In the genomic region with DNA sequence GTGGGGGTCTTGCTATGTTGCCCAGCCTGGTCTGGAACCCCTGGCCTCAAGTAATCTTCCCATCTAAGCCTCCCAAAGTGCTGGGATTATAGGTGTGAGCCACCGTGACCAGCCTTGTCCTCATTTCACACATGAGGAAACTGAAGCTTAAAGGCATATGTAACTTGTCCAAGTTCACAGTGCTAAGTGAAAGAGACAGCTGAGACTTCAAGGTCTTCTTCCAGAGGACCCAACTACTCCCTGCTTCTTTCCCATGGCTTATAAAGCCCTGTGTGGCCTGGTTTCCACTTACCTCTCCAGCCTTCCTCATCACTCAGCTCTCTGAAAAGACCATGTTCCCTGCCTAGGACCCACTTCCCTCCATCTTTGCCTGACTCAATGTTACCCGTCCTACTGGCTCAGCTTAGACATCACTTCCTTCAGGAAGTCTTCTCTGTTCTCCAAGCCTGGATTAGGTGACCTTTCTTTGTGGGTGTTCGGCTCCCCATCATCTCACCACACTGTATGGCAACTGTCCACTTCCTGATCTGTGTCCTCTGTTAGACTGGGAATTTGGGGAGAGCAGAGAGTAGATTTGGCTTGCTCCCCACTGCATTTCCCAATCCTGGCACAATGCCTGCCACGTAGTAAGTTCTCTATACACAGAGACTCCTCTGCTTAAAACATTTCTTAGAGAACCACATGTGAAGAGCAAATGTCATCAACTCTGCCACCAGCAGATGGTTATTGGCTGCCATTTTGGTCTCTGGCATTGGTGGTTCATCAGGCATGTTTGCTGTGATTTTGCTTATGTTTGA, we compare ENCODE assay signal across 23 cellular contexts. TPM values are rescaled to one million over a fixed set of nuclear protein-coding genes. Genes with fewer than 3 reads are reported as not detected.
DNase-seq lines count a peak whose midpoint lies in the region; ATAC-seq and TF ChIP-seq lines count a peak whose summit lies in the region.
"Had no signal": no experiment of that assay in that cellular context is flagged by ENCODE, and none has a peak within 500 bp of the region (broad histone marks: within the 10 kb centered on the region; RNA-seq: fewer than 3 reads in every experiment).

No MANE protein-coding gene starts in this region.

- H2AFZ ChIP-seq in ACC112 (ENCODE audit: low read length, unreplicated experiment) (peak overlapping the region; percentile 60), GM23248 (peak overlapping the region; percentile 53)
- H2AFZ ChIP-seq: neural progenitor cell had no signal

- DNase-seq in GM23248 (peak; percentile 20), cardiac fibroblast (ENCODE audit: low read depth in 2 of 2) (peak; percentile 46 to 69), right cardiac atrium (peak in 2 of 3 donors; percentile 20 to 55), coronary artery (ENCODE audit: low spot score) (no peak), brain microvascular endothelial cell (no peak), islet precursor cell (no peak)
- no peak for DNase-seq in stimulated activated CD4-positive, alpha-beta T cell treated with anti-CD3 and anti-CD28 coated beads, Interleukin-1b, Interleukin-23, amount 100 ng/mL, for 48 hours
- DNase-seq: activated CD4-positive, alpha-beta T cell treated with anti-CD3 and anti-CD28 coated beads, Interleukin-2, amount 10 ng/mL, durations not matched to agents 24 days and 14 days; activated naive CD4-positive, alpha-beta T cell treated with anti-CD3 and anti-CD28 coated beads, Interleukin-2, amount 10 ng/mL, durations not matched to agents 7 days and 5 days; amygdala; caudate nucleus; kidney; NCI-H1048; NCI-H2029; NCI-H226; NCI-H748 treated with DMSO at 0.1 percent for 48 hours; upper lobe of right lung had no signal

- H3K36me3 ChIP-seq in ACC112 (ENCODE audit: insufficient read depth, low read length) (no peaks in the 10 kb centered on the region), GM23248 (ENCODE audit: low read depth) (no peaks in the 10 kb centered on the region), brain microvascular endothelial cell (replicated peaks) (no peaks in the 10 kb centered on the region)
- H3K36me3 ChIP-seq: neural progenitor cell, upper lobe of right lung had no signal

- H3K27ac ChIP-seq in ACC112 (ENCODE audit: low read depth, low read length) (peak overlapping the region; percentile 37; the same call in 1 of the 2 replicates), GM23248 (no peak overlapping the region), right cardiac atrium (ENCODE audit: low read length) (no peak overlapping the region), coronary artery (no peak overlapping the region), brain microvascular endothelial cell (no peak overlapping the region)
- H3K27ac ChIP-seq: C4-2B, neural progenitor cell, RWPE1, upper lobe of right lung, VCaP had no signal

- peaks cover 6% of the 10 kb centered on the region for H3K4me1 ChIP-seq in ACC112 (ENCODE audit: control insufficient read depth, insufficient read depth, low read length, unreplicated experiment)
- no peaks in the 10 kb centered on the region for H3K4me1 ChIP-seq in GM23248 (ENCODE audit: insufficient read depth)
- H3K4me1 ChIP-seq in right cardiac atrium (ENCODE audit: control insufficient read depth, insufficient read depth, low read length), result no peaks in the 10 kb centered on the region
- H3K4me1 ChIP-seq: neural progenitor cell, upper lobe of right lung had no signal

- TF ChIP-seq CTCF in cardiac fibroblast (IDR thresholded peaks at IDR 0.05; ENCODE audit: low read depth, low read length) (no peak), coronary artery (IDR thresholded peaks at IDR 0.05) (no peak), brain microvascular endothelial cell (IDR thresholded peaks at IDR 0.05; ENCODE audit: low read depth, low read length, missing control alignments) (no peak)

- H3K27me3 ChIP-seq in ACC112 (ENCODE audit: insufficient read depth, low read length) (no peaks in the 10 kb centered on the region), GM23248 (replicated peaks; ENCODE audit: insufficient read depth) (no peaks in the 10 kb centered on the region), right cardiac atrium (ENCODE audit: control insufficient read depth, insufficient read depth) (no peaks in the 10 kb centered on the region), brain microvascular endothelial cell (replicated peaks) (no peaks in the 10 kb centered on the region)
- H3K27me3 ChIP-seq: neural progenitor cell, upper lobe of right lung had no signal

- ATAC-seq in right cardiac atrium, result no peak
- ATAC-seq: HCT116, upper lobe of right lung had no signal

- in situ Hi-C loops in GM23248 (cut with MboI) (no loop called here), brain microvascular endothelial cell (cut with HindIII; ENCODE audit: low pct_ligation_motif_present, low sequenced_read_pairs) (no loop called here)

- H3K4me2 ChIP-seq in GM23248 (ENCODE audit: unreplicated experiment), result no peak overlapping the region
- H3K4me2 ChIP-seq: neural progenitor cell had no signal

- H3K79me2 ChIP-seq in ACC112 (ENCODE audit: control insufficient read depth, insufficient read depth, low read length, unreplicated experiment), result no peaks in the 10 kb centered on the region
- no peaks in the 10 kb centered on the region for H3K79me2 ChIP-seq in GM23248 (ENCODE audit: insufficient read depth)

- no peak overlapping the region for H3K9ac ChIP-seq in GM23248
- H3K9ac ChIP-seq: neural progenitor cell had no signal

- H3F3A ChIP-seq in GM23248 (ENCODE audit: insufficient read depth), result no peaks in the 10 kb centered on the region

- H3K4me3 ChIP-seq in ACC112 (ENCODE audit: low read depth, low read length), result no peak overlapping the region
- H3K4me3 ChIP-seq in GM23248, result no peak overlapping the region
- no peak overlapping the region for H3K4me3 ChIP-seq in cardiac fibroblast (replicated peaks in 1 of 2; ENCODE audit: low read depth in 2 of 2, low read length in 2 of 2)
- no peak overlapping the region for H3K4me3 ChIP-seq in right cardiac atrium (ENCODE audit: low read length)
- H3K4me3 ChIP-seq in coronary artery, result no peak overlapping the region
- no peak overlapping the region for H3K4me3 ChIP-seq in brain microvascular endothelial cell (ENCODE audit: low read depth, low read length)
- H3K4me3 ChIP-seq: neural progenitor cell, upper lobe of right lung had no signal

- 61 to 63% methylated on average over 3 to 4 of the region's 4 CpGs for WGBS in GM23248 (ENCODE audit: low coverage in 1 of 2, low lambda C conversion rate in 2 of 2, missing lambda C conversion rate in 2 of 2), 2 experiments
- WGBS in right cardiac atrium, result 56% methylated on average over 4 of the region's 4 CpGs

- H3K9me2 ChIP-seq in GM23248 (ENCODE audit: insufficient read depth), result no peaks in the 10 kb centered on the region

- H3K9me3 ChIP-seq in GM23248 (ENCODE audit: low read depth), result no peaks in the 10 kb centered on the region
- H3K9me3 ChIP-seq in right cardiac atrium (ENCODE audit: control insufficient read depth, low read length), result no peaks in the 10 kb centered on the region
- H3K9me3 ChIP-seq: upper lobe of right lung had no signal

- intact Hi-C loops in right cardiac atrium (cut with DNase I), result loop anchor here (5.0 to 10.0 kb wide), 5 partner anchors 163 to 275 kb away; no protein-coding TSS in a partner anchor

- H4K20me1 ChIP-seq in GM23248 (ENCODE audit: insufficient read depth), result no peaks in the 10 kb centered on the region

RNA-seq across cellular contexts. Expression of gene LAMP2, which starts 30.4 kb away (rescaled TPM):
- total RNA-seq in GM23248 (2014; rRNA removed; shearing (Covaris generic)), result 155 and 175 TPM in 2 replicates
- polyA plus RNA-seq in GM23248 (2016; fragmentation: Nextera tagmentation; extraction: Ambion mirVana) (275 TPM in 2 replicates), right cardiac atrium (37.6 TPM)
- 10 to 100 TPM; 72.6 to 80.0 (median 75.0) TPM for total RNA-seq in right cardiac atrium

Comparison
In these comparisons a context has a peak if more than half of its experiments do, and no peak if none do; other contexts are left out.
1. DNase-seq: peak in GM23248 (single experiment), cardiac fibroblast (2 of 2) and right cardiac atrium (2 of 3); none in coronary artery (single experiment), stimulated activated CD4-positive, alpha-beta T cell treated with anti-CD3 and anti-CD28 coated beads, Interleukin-1b, Interleukin-23, amount 100 ng/mL, for 48 hours (single experiment), brain microvascular endothelial cell (single experiment) and islet precursor cell (single experiment).